In genomic region chr11:37504066-37504611, GRCh38 we compare ENCODE assay signal across 8 cellular contexts.
DNase-seq lines count a peak whose midpoint lies in the region; ATAC-seq, FAIRE-seq and TF ChIP-seq lines count a peak whose summit lies in the region.

No MANE protein-coding gene starts in this region.

- CTCF ChIA-PET in activated naive CD4-positive, alpha-beta T cell treated with anti-CD3 and anti-CD28 coated beads, Interleukin-2, amount 10 ng/mL, durations not matched to agents 7 days and 5 days (lab: Charles Lee): no interaction called here

- TF ChIP-seq CTCF in GM10266 (IDR thresholded peaks at IDR 0.05; ENCODE audit: control insufficient read depth, insufficient read depth, low read depth, missing control alignments): no peak
- no peak for TF ChIP-seq CTCF in bronchial epithelial cell (IDR thresholded peaks at IDR 0.05; ENCODE audit: insufficient read depth, low read length, severe bottlenecking)

- no peaks in the 10 kb centered on the region for H3K27me3 ChIP-seq in bronchial epithelial cell (ENCODE audit: control insufficient read depth, insufficient read depth, low read length)

- H3K27ac Mint-ChIP-seq in activated naive CD4-positive, alpha-beta T cell treated with anti-CD3 and anti-CD28 coated beads, Interleukin-2, amount 10 ng/mL, durations not matched to agents 7 days and 5 days: no peak overlapping the region

- DNase-seq in GM10266 (ENCODE audit: extremely low spot score) (peak; percentile 34), HPDE6-E6E7 (ENCODE audit: extremely low spot score) (peak; percentile 53), bronchial epithelial cell (ENCODE audit: low read depth) (peak; percentile 94), retina (peak; percentile 47), NCI-H524 treated with DMSO at 0.1 percent for 48 hours (lab: John Stamatoyannopoulos, UW) (no peak), NCI-H345 (lab: John Stamatoyannopoulos, UW) (no peak)
- no peak for DNase-seq in activated naive CD4-positive, alpha-beta T cell treated with anti-CD3 and anti-CD28 coated beads, Interleukin-2, amount 10 ng/mL, durations not matched to agents 7 days and 5 days

- no peaks in the 10 kb centered on the region for H3K27me3 Mint-ChIP-seq in activated naive CD4-positive, alpha-beta T cell treated with anti-CD3 and anti-CD28 coated beads, Interleukin-2, amount 10 ng/mL, durations not matched to agents 7 days and 5 days

- no peaks in the 10 kb centered on the region for H3K36me3 Mint-ChIP-seq in activated naive CD4-positive, alpha-beta T cell treated with anti-CD3 and anti-CD28 coated beads, Interleukin-2, amount 10 ng/mL, durations not matched to agents 7 days and 5 days

- ATAC-seq in GM21619 (IDR thresholded peaks at IDR 0.05; ENCODE audit: unreplicated experiment): peak; percentile 91

- no peaks in the 10 kb centered on the region for H3K36me3 ChIP-seq in bronchial epithelial cell (ENCODE audit: control insufficient read depth, insufficient read depth, low read length)

- FAIRE-seq in bronchial epithelial cell (lab: Jason Lieb, UNC): peak; percentile 13

- no peak overlapping the region for H3K4me3 ChIP-seq in bronchial epithelial cell (ENCODE audit: low read depth, low read length)

- H3K4me3 Mint-ChIP-seq in activated naive CD4-positive, alpha-beta T cell treated with anti-CD3 and anti-CD28 coated beads, Interleukin-2, amount 10 ng/mL, durations not matched to agents 7 days and 5 days: no peak overlapping the region

- H3K9me3 Mint-ChIP-seq in activated naive CD4-positive, alpha-beta T cell treated with anti-CD3 and anti-CD28 coated beads, Interleukin-2, amount 10 ng/mL, durations not matched to agents 7 days and 5 days: peaks cover 9% of the 10 kb centered on the region

- no peaks in the 10 kb centered on the region for H3K4me1 Mint-ChIP-seq in activated naive CD4-positive, alpha-beta T cell treated with anti-CD3 and anti-CD28 coated beads, Interleukin-2, amount 10 ng/mL, durations not matched to agents 7 days and 5 days

Comparison
In these comparisons a context has a peak if more than half of its experiments do, and no peak if none do; other contexts are left out.
1. DNase-seq: peak in GM10266 (single experiment), HPDE6-E6E7 (single experiment), bronchial epithelial cell (single experiment) and retina (single experiment); none in activated naive CD4-positive, alpha-beta T cell treated with anti-CD3 and anti-CD28 coated beads, Interleukin-2, amount 10 ng/mL, durations not matched to agents 7 days and 5 days (single experiment), NCI-H524 treated with DMSO at 0.1 percent for 48 hours (single experiment) and NCI-H345 (single experiment).